ENCODE assay signal across 2 cellular contexts in the genomic region with DNA sequence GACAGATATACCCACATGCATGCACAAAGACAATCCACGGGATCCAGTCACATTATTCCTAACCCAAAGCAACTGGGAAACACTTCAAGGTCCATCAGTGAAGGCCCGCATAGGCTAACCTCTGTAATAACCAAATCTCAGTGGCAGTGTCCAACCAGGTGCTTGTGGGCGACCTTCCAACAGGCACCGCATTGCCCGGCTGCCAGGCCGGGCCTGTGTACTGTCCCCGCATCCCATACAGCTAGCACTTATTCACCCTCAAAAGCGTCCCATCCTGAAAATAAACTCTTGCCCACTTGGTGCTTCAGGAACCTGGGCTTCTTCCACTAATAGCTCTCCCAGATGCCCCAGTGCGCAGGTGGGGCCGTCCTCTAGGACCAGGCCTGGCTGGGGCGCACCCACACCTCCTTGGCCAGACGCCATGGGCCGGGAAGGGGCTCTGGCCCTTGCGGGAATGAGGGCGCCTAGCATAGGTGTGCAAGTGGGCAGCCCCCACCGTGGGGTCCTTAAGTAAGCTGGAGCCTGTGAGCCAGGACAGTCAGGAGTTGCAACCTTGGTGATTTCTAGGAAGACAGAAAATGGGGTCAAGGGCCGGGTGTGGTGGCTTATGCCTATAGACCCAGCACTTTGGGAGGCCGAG.
TF ChIP-seq lines count a peak whose summit lies in the region.

No MANE protein-coding gene starts in this region.

TF ChIP-seq in SK-N-SH, 30 proteins besides CTCF, POLR2A, EP300 and RAD21 (continued from another document):
- TF ChIP-seq IRF3 (IDR thresholded peaks at IDR 0.05; ENCODE audit: low read depth, low read length) = no peak
- no peak for TF ChIP-seq NRF1 (IDR thresholded peaks at IDR 0.05; ENCODE audit: low read depth, low read length)
- TF ChIP-seq SMC3 (IDR thresholded peaks at IDR 0.05; ENCODE audit: low read depth, low read length) = no peak
- TF ChIP-seq, protein P1, sequence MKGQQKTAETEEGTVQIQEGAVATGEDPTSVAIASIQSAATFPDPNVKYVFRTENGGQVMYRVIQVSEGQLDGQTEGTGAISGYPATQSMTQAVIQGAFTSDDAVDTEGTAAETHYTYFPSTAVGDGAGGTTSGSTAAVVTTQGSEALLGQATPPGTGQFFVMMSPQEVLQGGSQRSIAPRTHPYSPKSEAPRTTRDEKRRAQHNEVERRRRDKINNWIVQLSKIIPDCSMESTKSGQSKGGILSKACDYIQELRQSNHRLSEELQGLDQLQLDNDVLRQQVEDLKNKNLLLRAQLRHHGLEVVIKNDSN (IDR thresholded peaks at IDR 0.05; ENCODE audit: borderline replicate concordance, low read depth) = no peak
- no peak for TF ChIP-seq GATA2 (CRISPR knock-in tag; IDR thresholded peaks at IDR 0.05)
- no peak for TF ChIP-seq CHD2 (IDR thresholded peaks at IDR 0.05; ENCODE audit: low read length, partially characterized antibody)
- no peak for TF ChIP-seq USF2 (IDR thresholded peaks at IDR 0.05; ENCODE audit: borderline replicate concordance, low read depth, low read length)
- TF ChIP-seq, protein P2, sequence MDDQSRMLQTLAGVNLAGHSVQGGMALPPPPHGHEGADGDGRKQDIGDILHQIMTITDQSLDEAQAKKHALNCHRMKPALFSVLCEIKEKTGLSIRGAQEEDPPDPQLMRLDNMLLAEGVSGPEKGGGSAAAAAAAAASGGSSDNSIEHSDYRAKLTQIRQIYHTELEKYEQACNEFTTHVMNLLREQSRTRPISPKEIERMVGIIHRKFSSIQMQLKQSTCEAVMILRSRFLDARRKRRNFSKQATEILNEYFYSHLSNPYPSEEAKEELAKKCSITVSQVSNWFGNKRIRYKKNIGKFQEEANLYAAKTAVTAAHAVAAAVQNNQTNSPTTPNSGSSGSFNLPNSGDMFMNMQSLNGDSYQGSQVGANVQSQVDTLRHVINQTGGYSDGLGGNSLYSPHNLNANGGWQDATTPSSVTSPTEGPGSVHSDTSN (IDR thresholded peaks at IDR 0.05) = no peak
- TF ChIP-seq YY1 (IDR thresholded peaks at IDR 0.05; ENCODE audit: low read depth) = no peak
- TF ChIP-seq SIN3A (IDR thresholded peaks at IDR 0.05; ENCODE audit: borderline replicate concordance, low read depth, low read length) = no peak
- TF ChIP-seq, protein P3, sequence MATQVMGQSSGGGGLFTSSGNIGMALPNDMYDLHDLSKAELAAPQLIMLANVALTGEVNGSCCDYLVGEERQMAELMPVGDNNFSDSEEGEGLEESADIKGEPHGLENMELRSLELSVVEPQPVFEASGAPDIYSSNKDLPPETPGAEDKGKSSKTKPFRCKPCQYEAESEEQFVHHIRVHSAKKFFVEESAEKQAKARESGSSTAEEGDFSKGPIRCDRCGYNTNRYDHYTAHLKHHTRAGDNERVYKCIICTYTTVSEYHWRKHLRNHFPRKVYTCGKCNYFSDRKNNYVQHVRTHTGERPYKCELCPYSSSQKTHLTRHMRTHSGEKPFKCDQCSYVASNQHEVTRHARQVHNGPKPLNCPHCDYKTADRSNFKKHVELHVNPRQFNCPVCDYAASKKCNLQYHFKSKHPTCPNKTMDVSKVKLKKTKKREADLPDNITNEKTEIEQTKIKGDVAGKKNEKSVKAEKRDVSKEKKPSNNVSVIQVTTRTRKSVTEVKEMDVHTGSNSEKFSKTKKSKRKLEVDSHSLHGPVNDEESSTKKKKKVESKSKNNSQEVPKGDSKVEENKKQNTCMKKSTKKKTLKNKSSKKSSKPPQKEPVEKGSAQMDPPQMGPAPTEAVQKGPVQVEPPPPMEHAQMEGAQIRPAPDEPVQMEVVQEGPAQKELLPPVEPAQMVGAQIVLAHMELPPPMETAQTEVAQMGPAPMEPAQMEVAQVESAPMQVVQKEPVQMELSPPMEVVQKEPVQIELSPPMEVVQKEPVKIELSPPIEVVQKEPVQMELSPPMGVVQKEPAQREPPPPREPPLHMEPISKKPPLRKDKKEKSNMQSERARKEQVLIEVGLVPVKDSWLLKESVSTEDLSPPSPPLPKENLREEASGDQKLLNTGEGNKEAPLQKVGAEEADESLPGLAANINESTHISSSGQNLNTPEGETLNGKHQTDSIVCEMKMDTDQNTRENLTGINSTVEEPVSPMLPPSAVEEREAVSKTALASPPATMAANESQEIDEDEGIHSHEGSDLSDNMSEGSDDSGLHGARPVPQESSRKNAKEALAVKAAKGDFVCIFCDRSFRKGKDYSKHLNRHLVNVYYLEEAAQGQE (IDR thresholded peaks at IDR 0.05; ENCODE audit: low read depth, low read length) = no peak
- TF ChIP-seq GABPA (IDR thresholded peaks at IDR 0.05; ENCODE audit: low read depth) = no peak
- TF ChIP-seq FOSL2 (IDR thresholded peaks at IDR 0.05; ENCODE audit: borderline replicate concordance, low read depth) = no peak

TF ChIP-seq in SK-N-SH treated with all-trans-retinoic acid at 6 μM for 48 hours, 23 proteins besides CTCF, POLR2A, EP300 and RAD21 (continued from another document):
- TF ChIP-seq PATZ1 (CRISPR knock-in tag; IDR thresholded peaks at IDR 0.05; ENCODE audit: borderline replicate concordance) (no peak), BACH2 (CRISPR knock-in tag; IDR thresholded peaks at IDR 0.05; ENCODE audit: borderline replicate concordance) (no peak), ZNF70 (CRISPR knock-in tag; IDR thresholded peaks at IDR 0.05) (no peak), ZFP3 (CRISPR knock-in tag; IDR thresholded peaks at IDR 0.05) (no peak), TSHZ2 (CRISPR knock-in tag; IDR thresholded peaks at IDR 0.05) (no peak), ISL1 (CRISPR knock-in tag; IDR thresholded peaks at IDR 0.05) (no peak), TCF4 (CRISPR knock-in tag; IDR thresholded peaks at IDR 0.05; ENCODE audit: borderline replicate concordance) (no peak), ZFP30 (CRISPR knock-in tag; IDR thresholded peaks at IDR 0.05) (no peak), ARNTL (CRISPR knock-in tag; IDR thresholded peaks at IDR 0.05; ENCODE audit: borderline replicate concordance, low read depth) (no peak), POU6F1 (CRISPR knock-in tag; IDR thresholded peaks at IDR 0.05; ENCODE audit: borderline replicate concordance, low read depth) (no peak)
- TF ChIP-seq, protein P4, sequence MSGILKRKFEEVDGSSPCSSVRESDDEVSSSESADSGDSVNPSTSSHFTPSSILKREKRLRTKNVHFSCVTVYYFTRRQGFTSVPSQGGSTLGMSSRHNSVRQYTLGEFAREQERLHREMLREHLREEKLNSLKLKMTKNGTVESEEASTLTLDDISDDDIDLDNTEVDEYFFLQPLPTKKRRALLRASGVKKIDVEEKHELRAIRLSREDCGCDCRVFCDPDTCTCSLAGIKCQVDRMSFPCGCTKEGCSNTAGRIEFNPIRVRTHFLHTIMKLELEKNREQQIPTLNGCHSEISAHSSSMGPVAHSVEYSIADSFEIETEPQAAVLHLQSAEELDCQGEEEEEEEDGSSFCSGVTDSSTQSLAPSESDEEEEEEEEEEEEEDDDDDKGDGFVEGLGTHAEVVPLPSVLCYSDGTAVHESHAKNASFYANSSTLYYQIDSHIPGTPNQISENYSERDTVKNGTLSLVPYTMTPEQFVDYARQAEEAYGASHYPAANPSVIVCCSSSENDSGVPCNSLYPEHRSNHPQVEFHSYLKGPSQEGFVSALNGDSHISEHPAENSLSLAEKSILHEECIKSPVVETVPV (CRISPR knock-in tag; IDR thresholded peaks at IDR 0.05) = no peak
TF ChIP-seq in SK-N-SH treated with all-trans-retinoic acid at 6 μM for 48 hours: peak in this region for 0.
